ENCODE assay signal across 1 cellular context in genomic region chr6:45378324-45378926, GRCh38.
A peak's percentile ranks its signal among the peaks of the same experiment; 100 is the strongest.
TF ChIP-seq lines count a peak whose summit lies in the region.

No MANE protein-coding gene starts in this region.

TF ChIP-seq in K562, 482 proteins besides CTCF, POLR2A, EP300 and RAD21 (continued from another document and continues in another):
- TF ChIP-seq ZBTB40 (IDR thresholded peaks at IDR 0.05) (0 out of 2 replicates have a peak, but pooled peaks have one; percentile 32), ZBTB40 (CRISPR knock-in tag; IDR thresholded peaks at IDR 0.05) (no peak), FOXK1 (CRISPR knock-in tag; IDR thresholded peaks at IDR 0.05; ENCODE audit: borderline replicate concordance) (no peak), MXD1 (CRISPR knock-in tag; IDR thresholded peaks at IDR 0.05; ENCODE audit: borderline replicate concordance, poor library complexity, severe bottlenecking) (no peak), CREB3L1 (IDR thresholded peaks at IDR 0.05; ENCODE audit: borderline replicate concordance, low read depth) (peak; percentile 47), ZKSCAN8 (CRISPR knock-in tag; IDR thresholded peaks at IDR 0.05) (no peak), U2AF1 (optimal IDR thresholded peaks at IDR 0.05; ENCODE audit: low read depth, low read length) (no peak), ZNF699 (CRISPR knock-in tag; IDR thresholded peaks at IDR 0.05; ENCODE audit: insufficient replicate concordance) (no peak), NR2C1 (IDR thresholded peaks at IDR 0.05) (no peak), NR2C1 (tag; IDR thresholded peaks at IDR 0.05) (no peak), TEAD1 (CRISPR knock-in tag; IDR thresholded peaks at IDR 0.05) (0 out of 4 replicates have a peak, but pooled peaks of 1 of the 2 experiments have one; percentile 6), CREM (IDR thresholded peaks at IDR 0.05; ENCODE audit: low read depth) (no peak; the same call in 1 of the 2 replicates), ZNF707 (CRISPR knock-in tag; conservative IDR thresholded peaks at IDR 0.05) (no peak), TEAD2 (tag; IDR thresholded peaks at IDR 0.05) (no peak), SMARCB1 (IDR thresholded peaks at IDR 0.05; ENCODE audit: insufficient read length, low read depth) (no peak), SMARCA5 (IDR thresholded peaks at IDR 0.05) (no peak), EP400 (IDR thresholded peaks at IDR 0.05) (peak; percentile 49; the same call in 1 of the 2 replicates), E4F1 (CRISPR knock-in tag; IDR thresholded peaks at IDR 0.05; ENCODE audit: borderline replicate concordance) (no peak), NR3C1 (CRISPR knock-in tag; IDR thresholded peaks at IDR 0.05) (no peak), ZNF511 (CRISPR knock-in tag; IDR thresholded peaks at IDR 0.05) (no peak), KAT7 (CRISPR knock-in tag; IDR thresholded peaks at IDR 0.05; ENCODE audit: borderline replicate concordance) (no peak), SIX5 (IDR thresholded peaks at IDR 0.05; ENCODE audit: borderline replicate concordance in 1 of 2, insufficient read depth in 1 of 2, low read depth in 1 of 2, low read length in 2 of 2) (no peak), EWSR1 (IDR thresholded peaks at IDR 0.05; ENCODE audit: borderline replicate concordance, low read depth, partially characterized antibody) (no peak), DPF2 (IDR thresholded peaks at IDR 0.05) (no peak), ZNF77 (CRISPR knock-in tag; IDR thresholded peaks at IDR 0.05) (no peak), SNIP1 (IDR thresholded peaks at IDR 0.05; ENCODE audit: low read depth) (no peak), SAFB (IDR thresholded peaks at IDR 0.05; ENCODE audit: borderline replicate concordance, low read depth, low read length) (no peak), GATA2 (CRISPR knock-in tag; IDR thresholded peaks at IDR 0.05) (no peak), LCOR (CRISPR knock-in tag; IDR thresholded peaks at IDR 0.05) (no peak), HMGN3 (IDR thresholded peaks at IDR 0.05; ENCODE audit: borderline replicate concordance, extremely low read depth, insufficient read length, low read depth, low read length) (no peak), RUNX1 (IDR thresholded peaks at IDR 0.05; ENCODE audit: low read depth) (no peak; the same call in 1 of the 2 replicates), ETS2 (tag; IDR thresholded peaks at IDR 0.05; ENCODE audit: borderline replicate concordance, poor library complexity, severe bottlenecking) (no peak), RBM14 (IDR thresholded peaks at IDR 0.05; ENCODE audit: borderline replicate concordance, insufficient read depth, low read depth, low read length) (no peak), KAT8 (IDR thresholded peaks at IDR 0.05; ENCODE audit: low read depth) (no peak), THRB (CRISPR knock-in tag; conservative IDR thresholded peaks at IDR 0.05) (no peak), MAFG (tag; conservative IDR thresholded peaks at IDR 0.05) (no peak), ATF6 (CRISPR knock-in tag; IDR thresholded peaks at IDR 0.05) (no peak), ZNF316 (IDR thresholded peaks at IDR 0.05) (0 out of 2 replicates have a peak, but pooled peaks have one; percentile 1), SP1 (CRISPR knock-in tag; IDR thresholded peaks at IDR 0.05) (0 out of 2 replicates have a peak, but pooled peaks have one; percentile 3), POLR2G (IDR thresholded peaks at IDR 0.05; ENCODE audit: low read depth, low read length) (no peak), GTF2F1 (IDR thresholded peaks at IDR 0.05; ENCODE audit: low read depth, low read length) (no peak), DDX20 (tag; IDR thresholded peaks at IDR 0.05; ENCODE audit: low read depth) (no peak)
- TF ChIP-seq, protein P1, sequence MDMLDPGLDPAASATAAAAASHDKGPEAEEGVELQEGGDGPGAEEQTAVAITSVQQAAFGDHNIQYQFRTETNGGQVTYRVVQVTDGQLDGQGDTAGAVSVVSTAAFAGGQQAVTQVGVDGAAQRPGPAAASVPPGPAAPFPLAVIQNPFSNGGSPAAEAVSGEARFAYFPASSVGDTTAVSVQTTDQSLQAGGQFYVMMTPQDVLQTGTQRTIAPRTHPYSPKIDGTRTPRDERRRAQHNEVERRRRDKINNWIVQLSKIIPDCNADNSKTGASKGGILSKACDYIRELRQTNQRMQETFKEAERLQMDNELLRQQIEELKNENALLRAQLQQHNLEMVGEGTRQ (CRISPR knock-in tag; IDR thresholded peaks at IDR 0.05), result no peak
